In genomic region chr10:36147529-36147928, GRCh38 we compare ENCODE assay signal across 5 cellular contexts.
"Had no signal": no experiment of that assay in that cellular context is flagged by ENCODE, and none has a peak within 500 bp of the region (broad histone marks: within the 10 kb centered on the region; RNA-seq: fewer than 3 reads in every experiment).

No MANE protein-coding gene starts in this region.

- DNase-seq: H9, HFFc6 had no signal

- H3K27ac Mint-ChIP-seq: GM23338, H9, HFFc6, IgD-negative memory B cell had no signal

- H3K36me3 Mint-ChIP-seq: IgD-negative memory B cell had no signal

- H3K27me3 Mint-ChIP-seq: IgD-negative memory B cell had no signal

- H2AFZ ChIP-seq: GM23338 had no signal

- H3K4me2 ChIP-seq: GM23338 had no signal

- H3K27ac ChIP-seq: HL-60 had no signal

- H3K4me3 Mint-ChIP-seq: GM23338, H9, HFFc6, IgD-negative memory B cell had no signal

- H3K4me3 ChIP-seq: GM23338 had no signal

- H3K9me3 Mint-ChIP-seq: GM23338 had no signal
